In the genomic region with DNA sequence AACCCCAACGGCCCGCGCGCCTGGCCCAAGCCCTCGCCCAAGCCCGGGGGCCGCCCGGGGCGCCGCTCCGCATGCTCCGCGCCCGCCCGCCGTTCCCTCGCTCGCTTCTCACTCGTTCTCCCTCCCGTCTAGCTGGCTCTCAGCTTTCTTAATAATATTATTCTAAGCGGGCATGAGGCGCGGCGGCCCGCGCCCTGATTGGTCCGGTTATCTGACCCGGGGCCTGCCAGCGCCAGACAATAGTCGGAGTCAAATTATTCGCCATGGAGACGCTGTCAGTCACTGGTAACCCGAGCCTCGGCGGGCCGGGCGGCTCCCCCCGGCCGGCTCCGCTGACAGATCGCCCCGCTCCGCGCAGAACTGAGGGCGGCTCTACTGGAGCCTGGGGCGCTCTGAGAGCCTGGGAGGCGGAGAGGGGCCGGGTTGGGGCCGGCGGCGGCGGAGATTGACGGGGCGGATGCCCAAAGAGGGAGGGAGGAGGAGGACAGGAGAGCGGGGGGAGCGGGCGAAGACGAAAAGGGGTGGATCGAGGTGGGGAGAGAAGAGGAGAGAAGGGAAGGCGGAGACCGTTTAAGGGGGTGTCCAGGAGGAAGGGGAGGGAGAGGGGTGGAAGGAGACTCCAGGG, we compare ENCODE assay signal across 8 cellular contexts. TPM values are rescaled to one million over a fixed set of nuclear protein-coding genes. Genes with fewer than 3 reads are reported as not detected.
DNase-seq lines count a peak whose midpoint lies in the region; ATAC-seq, FAIRE-seq and TF ChIP-seq lines count a peak whose summit lies in the region.

A gene (minus strand): TSS at position 150 of the 625 bp plus-strand sequence. CDS start 342 bp downstream, outside the sequence.

- no peak for TF ChIP-seq CTCF in AG04449 (IDR thresholded peaks at IDR 0.05; ENCODE audit: insufficient read depth, low read length, missing control alignments)
- TF ChIP-seq CTCF in GM20000 (IDR thresholded peaks at IDR 0.05; ENCODE audit: extremely low read depth, missing control alignments): no peak
- no peak for TF ChIP-seq CTCF in astrocyte (IDR thresholded peaks at IDR 0.05; ENCODE audit: insufficient read depth, low read depth, low read length)

- peak within 1 kb of the TSS; percentile 61 for H3K9ac ChIP-seq in astrocyte (ENCODE audit: low read length)

- peak within 1 kb of the TSS; percentile 54 for H3K4me3 ChIP-seq in AG04449 (ENCODE audit: low read depth, low read length)
- peak within 1 kb of the TSS; percentile 52 for H3K4me3 ChIP-seq in astrocyte (ENCODE audit: insufficient read depth, low read depth, low read length)

- ATAC-seq in left ventricle myocardium superior (peak; percentile 90), GM18505 (IDR thresholded peaks at IDR 0.05; ENCODE audit: unreplicated experiment) (no peak), GM18907 (IDR thresholded peaks at IDR 0.05; ENCODE audit: unreplicated experiment) (no peak)

- no peak for TF ChIP-seq POLR2A in GM18505 (IDR thresholded peaks at IDR 0.05; ENCODE audit: borderline replicate concordance, extremely low read depth, insufficient read depth, insufficient read length)

- POLR2A ChIA-PET in AG04449 (lab: Yijun Ruan, JAX): interaction anchor here (1.0 kb wide), 1 partner anchor 51 kb away, joined by 3 read pairs; no protein-coding TSS in a partner anchor

- H3K27me3 Mint-ChIP-seq in astrocyte (ENCODE audit: low read depth, unreplicated experiment): peaks cover 57% of the 10 kb centered on the region

- peak within 1 kb of the TSS; percentile 94 for H3K4me2 ChIP-seq in astrocyte (ENCODE audit: low read length)

- peaks cover 17% of the 10 kb centered on the region for H3K36me3 Mint-ChIP-seq in astrocyte (ENCODE audit: low read depth, unreplicated experiment)

- peak within 1 kb of the TSS; percentile 58 for H3K27ac Mint-ChIP-seq in astrocyte (ENCODE audit: unreplicated experiment)

- H3K27ac ChIP-seq in astrocyte (ENCODE audit: low read depth, low read length): peak within 1 kb of the TSS; percentile 16

- DNase-seq in AG04449 (ENCODE audit: low read depth, low spot score) (peak; percentile 36), GM20000 (ENCODE audit: low spot score) (peak; percentile 72), NCI-H2196 treated with DMSO at 0.1 percent for 48 hours (lab: John Stamatoyannopoulos, UW; ENCODE audit: unreplicated experiment) (peak; percentile 95), astrocyte (ENCODE audit: low read depth) (peak; percentile 83), left ventricle myocardium superior (peak; percentile 94), posterior vena cava (ENCODE audit: low spot score) (peak; percentile 97)

- intact Hi-C loops in left ventricle myocardium superior (cut with micrococcal nuclease): no loop called here
- intact Hi-C loops in posterior vena cava (cut with DNase I): no loop called here

- peaks cover 10% of the 10 kb centered on the region for H4K20me1 ChIP-seq in astrocyte (ENCODE audit: insufficient read depth, low read length)

- peak within 1 kb of the TSS; percentile 87 for H3K4me3 Mint-ChIP-seq in astrocyte (ENCODE audit: unreplicated experiment)

- peaks cover 88% of the 10 kb centered on the region for H3K27me3 ChIP-seq in astrocyte (ENCODE audit: insufficient read depth, low read length)

- H3K4me1 ChIP-seq in astrocyte (ENCODE audit: insufficient read depth, low read length): peaks cover 31% of the 10 kb centered on the region

- no peak for FAIRE-seq in astrocyte (lab: Jason Lieb, UNC)

- H3K79me2 ChIP-seq in astrocyte (ENCODE audit: insufficient read depth, low read length): no peaks in the 10 kb centered on the region

- no peaks in the 10 kb centered on the region for H3K36me3 ChIP-seq in astrocyte (ENCODE audit: insufficient read depth, low read length)

- CTCF ChIA-PET in AG04449 (lab: Yijun Ruan, JAX): interaction anchor here (1.1 kb wide), 1 partner anchor 486 kb away, joined by 3 read pairs; no protein-coding TSS in a partner anchor

- H2AFZ ChIP-seq in astrocyte (ENCODE audit: low read depth, low read length): peak within 1 kb of the TSS; percentile 77

- peaks cover 10% of the 10 kb centered on the region for H3K9me3 Mint-ChIP-seq in astrocyte (ENCODE audit: unreplicated experiment)

- H3K4me1 Mint-ChIP-seq in astrocyte (ENCODE audit: low read depth, unreplicated experiment): peaks cover 11% of the 10 kb centered on the region

- H3K9me3 ChIP-seq in astrocyte (ENCODE audit: insufficient read depth, low read depth, low read length): peaks cover 11% of the 10 kb centered on the region

RNA-seq across cellular contexts. Expression of the gene that starts here (rescaled TPM):
- 7.4 and 10.1 TPM in 2 replicates for total RNA-seq in astrocyte
- 0.40 TPM for total RNA-seq in left ventricle myocardium superior
- total RNA-seq in posterior vena cava: 1 to 10 TPM in 1 of 2 donors, under 1 TPM in 1; 0.33 to 1.3 TPM

Comparison
In these comparisons a context has a peak if more than half of its experiments do, and no peak if none do; other contexts are left out.
1. Peak in DNase-seq and ATAC-seq in left ventricle myocardium superior; RNA of the gene not detected or under 1 TPM.
2. DNase-seq: peak in every context shown above with its lines; median percentile 97 in posterior vena cava; 95 in NCI-H2196 treated with DMSO at 0.1 percent for 48 hours; 94 in left ventricle myocardium superior; 83 in astrocyte; 72 in GM20000; 36 in AG04449.